In the genomic region with DNA sequence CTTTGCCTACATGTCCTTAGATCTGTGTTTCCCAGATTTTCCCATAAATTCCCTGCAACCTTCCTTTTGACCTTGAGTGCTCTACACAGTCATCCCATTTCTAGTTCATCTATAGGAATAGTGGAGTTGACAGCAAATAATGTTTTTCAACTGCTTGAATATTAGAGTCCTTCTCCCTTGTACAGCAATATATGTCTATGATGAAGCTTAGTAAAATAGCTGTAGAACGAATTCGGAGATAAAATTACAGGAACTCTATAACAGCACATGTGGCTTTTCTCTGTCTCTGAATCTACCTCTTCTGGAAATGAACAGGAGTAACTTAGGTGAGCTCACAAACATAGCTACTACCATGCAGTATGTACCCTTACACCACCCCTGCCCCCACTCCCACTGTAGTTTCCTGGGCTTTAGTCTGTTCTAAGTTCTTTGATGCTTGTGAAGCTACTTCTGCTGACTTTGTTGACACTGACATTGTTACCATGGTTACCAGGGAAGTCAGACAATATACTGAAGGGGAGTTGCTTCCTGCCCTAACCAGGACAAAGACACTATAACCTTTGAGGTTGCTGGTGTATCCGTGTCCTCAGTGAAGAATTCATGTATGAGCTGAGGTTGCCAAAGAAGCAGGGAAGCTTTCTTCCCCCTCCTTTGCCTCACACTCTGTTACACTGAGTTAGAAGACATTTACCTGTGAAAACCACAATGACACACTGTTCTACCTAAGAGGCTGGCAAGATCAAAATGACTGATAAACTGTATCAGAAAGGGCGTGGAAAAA, we compare ENCODE assay signal across 8 cellular contexts. TPM values are rescaled to one million over a fixed set of nuclear protein-coding genes. Genes with fewer than 3 reads are reported as not detected.
A peak's percentile ranks its signal among the peaks of the same experiment; 100 is the strongest.
DNase-seq lines count a peak whose midpoint lies in the region; ATAC-seq and TF ChIP-seq lines count a peak whose summit lies in the region.

No MANE protein-coding gene starts in this region.

- H3K4me1 ChIP-seq in CD8-positive, alpha-beta memory T cell (ENCODE audit: insufficient read depth, low read length) = peaks cover 30% of the 10 kb centered on the region
- no peaks in the 10 kb centered on the region for H3K4me1 ChIP-seq in prostate gland (replicated peaks)

- H3K9me3 ChIP-seq in CD8-positive, alpha-beta memory T cell (ENCODE audit: low read length) = no peaks in the 10 kb centered on the region
- no peaks in the 10 kb centered on the region for H3K9me3 ChIP-seq in prostate gland

- intact Hi-C loops in prostate gland (cut with DNase I) = no loop called here

- H3K27me3 Mint-ChIP-seq in CD8-positive, alpha-beta memory T cell = no peaks in the 10 kb centered on the region
- no peaks in the 10 kb centered on the region for H3K27me3 Mint-ChIP-seq in stimulated activated naive CD8-positive, alpha-beta T cell treated with anti-CD3 and anti-CD28 coated beads, Interleukin-15, amount 100 ng/mL, for 72 hours

- H3K36me3 ChIP-seq in CD8-positive, alpha-beta memory T cell (ENCODE audit: insufficient read depth, low read length) = no peaks in the 10 kb centered on the region
- H3K36me3 ChIP-seq in prostate gland = no peaks in the 10 kb centered on the region

- 33% methylated on average over 4 of the region's 4 CpGs for WGBS in prostate gland

- no peak for TF ChIP-seq POLR2A in prostate gland (IDR thresholded peaks at IDR 0.05)

- H3K27me3 ChIP-seq in CD8-positive, alpha-beta memory T cell (ENCODE audit: insufficient read depth, low read length, poor library complexity, severe bottlenecking) = no peaks in the 10 kb centered on the region
- no peaks in the 10 kb centered on the region for H3K27me3 ChIP-seq in prostate gland (replicated peaks; ENCODE audit: insufficient read depth)

- CTCF ChIA-PET in CD8-positive, alpha-beta memory T cell (lab: Charles Lee) = interaction anchor here (0.5 to 1.3 kb wide), 4 partner anchors 35 to 108 kb away, joined by 3 to 5 read pairs (median 3); no protein-coding TSS in a partner anchor

- peaks cover 30 to 49% (median 32%) of the 10 kb centered on the region in 3 donors for H3K4me1 Mint-ChIP-seq in CD8-positive, alpha-beta memory T cell
- peaks cover 38% of the 10 kb centered on the region for H3K4me1 Mint-ChIP-seq in stimulated activated naive CD8-positive, alpha-beta T cell treated with anti-CD3 and anti-CD28 coated beads, Interleukin-15, amount 100 ng/mL, for 72 hours

- H3K4me3 ChIP-seq in CD8-positive, alpha-beta memory T cell (ENCODE audit: low read length) = peak overlapping the region; percentile 1
- H3K4me3 ChIP-seq in prostate gland = no peak overlapping the region

- ATAC-seq in stimulated activated naive CD8-positive, alpha-beta T cell treated with anti-CD3 and anti-CD28 coated beads, Interleukin-15, amount 100 ng/mL, for 72 hours = peak; percentile 92
- ATAC-seq in HG03571 (IDR thresholded peaks at IDR 0.05; ENCODE audit: unreplicated experiment) = no peak

- DNase-seq in CD8-positive, alpha-beta memory T cell = peak; percentile 55 to 95 (median 92)
- DNase-seq in NCI-H2196 (lab: John Stamatoyannopoulos, UW; ENCODE audit: unreplicated experiment) (peak; percentile 82), left kidney (ENCODE audit: low read depth, low spot score) (peak; percentile 93), GM19238 (ENCODE audit: insufficient read length, low spot score) (no peak), prostate gland (ENCODE audit: low spot score) (no peak)
- peak; percentile 49 to 50 for DNase-seq in activated T-helper 1 cell treated with anti-CD3 and anti-CD28 coated beads, Interleukin-2, amount 50 U/mL, for 16 hours (ENCODE audit: low read depth in 1 of 2, low spot score in 1 of 2)
- peak; percentile 36 to 49 for DNase-seq in stimulated activated naive CD8-positive, alpha-beta T cell treated with anti-CD3 and anti-CD28 coated beads, Interleukin-15, amount 100 ng/mL, for 72 hours

- TF ChIP-seq CTCF in prostate gland (IDR thresholded peaks at IDR 0.05) = no peak

- POLR2A ChIA-PET in CD8-positive, alpha-beta memory T cell (lab: Charles Lee) = interaction anchor here (0.6 to 1.6 kb wide), 3 partner anchors 13 to 110 kb away, joined by 3 to 10 read pairs (median 4); no protein-coding TSS in a partner anchor

- peak overlapping the region; percentile 65 for H3K27ac ChIP-seq in CD8-positive, alpha-beta memory T cell (ENCODE audit: low read depth, low read length)
- H3K27ac ChIP-seq in prostate gland = no peak overlapping the region

- H3K36me3 Mint-ChIP-seq in CD8-positive, alpha-beta memory T cell = peaks cover 0 to 5% (median 0%) of the 10 kb centered on the region in 3 donors

- H3K27ac Mint-ChIP-seq in CD8-positive, alpha-beta memory T cell = peak overlapping the region; percentile 84 to 99 (median 97)
- peak overlapping the region; percentile 36 to 86 for H3K27ac Mint-ChIP-seq in stimulated activated naive CD8-positive, alpha-beta T cell treated with anti-CD3 and anti-CD28 coated beads, Interleukin-15, amount 100 ng/mL, for 72 hours

- peaks cover 2 to 7% (median 5%) of the 10 kb centered on the region in 5 donors for H3K9me3 Mint-ChIP-seq in CD8-positive, alpha-beta memory T cell
- H3K9me3 Mint-ChIP-seq in stimulated activated naive CD8-positive, alpha-beta T cell treated with anti-CD3 and anti-CD28 coated beads, Interleukin-15, amount 100 ng/mL, for 72 hours = peaks cover 4 to 13% of the 10 kb centered on the region in 2 donors

- peak overlapping the region; percentile 34 to 81 (median 70) for H3K4me3 Mint-ChIP-seq in CD8-positive, alpha-beta memory T cell
- peak overlapping the region; percentile 14 to 36 for H3K4me3 Mint-ChIP-seq in stimulated activated naive CD8-positive, alpha-beta T cell treated with anti-CD3 and anti-CD28 coated beads, Interleukin-15, amount 100 ng/mL, for 72 hours

RNA-seq across cellular contexts. Expression of a gene that starts 35.8 kb away (rescaled TPM):
- total RNA-seq in CD8-positive, alpha-beta memory T cell = 1 to 10 TPM; 7.7 to 9.1 TPM
- polyA plus RNA-seq in CD8-positive, alpha-beta memory T cell = 18.8 TPM
- 10 to 100 TPM in 1 of 2 donors, 1 to 10 TPM in 1; 6.4 to 10.5 TPM for total RNA-seq in prostate gland

Comparison
In these comparisons a context has a peak if more than half of its experiments do, and no peak if none do; other contexts are left out.
1. DNase-seq: peak in CD8-positive, alpha-beta memory T cell (5 of 5), NCI-H2196 (single experiment), activated T-helper 1 cell treated with anti-CD3 and anti-CD28 coated beads, Interleukin-2, amount 50 U/mL, for 16 hours (2 of 2), left kidney (single experiment) and stimulated activated naive CD8-positive, alpha-beta T cell treated with anti-CD3 and anti-CD28 coated beads, Interleukin-15, amount 100 ng/mL, for 72 hours (2 of 2); none in GM19238 (single experiment) and prostate gland (single experiment).